In the genomic region with DNA sequence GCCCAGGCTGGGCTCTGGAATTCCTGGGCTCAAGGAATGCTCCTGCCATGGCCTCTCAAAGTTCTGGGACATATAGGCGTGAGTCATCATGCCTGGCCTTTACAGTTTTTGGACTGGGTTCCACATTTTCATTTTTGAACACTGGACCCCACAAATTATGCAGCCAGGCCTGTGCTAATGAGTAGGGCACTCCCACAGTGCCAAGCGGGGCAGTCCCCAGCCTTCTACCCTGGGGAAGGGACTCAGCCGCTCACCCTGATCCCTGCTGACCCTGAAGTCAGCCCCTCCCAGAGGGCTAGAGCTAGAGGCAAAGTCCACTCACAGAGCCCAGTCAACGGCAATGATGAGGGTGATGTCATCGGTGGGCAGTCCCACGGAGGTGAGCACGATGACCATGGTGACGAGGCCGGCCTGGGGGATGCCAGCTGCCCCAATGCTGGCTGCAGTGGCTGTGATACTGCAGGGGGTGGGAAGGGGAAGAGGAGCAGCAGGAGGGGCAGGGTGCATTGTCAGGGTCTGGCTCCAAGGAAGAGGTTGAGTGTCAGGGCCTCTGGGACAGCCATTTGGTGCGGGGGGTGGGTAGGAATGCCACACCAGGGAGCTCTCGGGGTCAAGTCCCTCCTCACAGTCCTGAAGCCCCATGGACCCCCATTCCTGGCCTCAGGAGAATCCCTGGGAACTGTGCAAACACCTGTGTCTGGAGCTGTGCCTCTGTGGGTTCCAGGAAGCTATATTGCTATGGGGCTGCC, we compare ENCODE assay signal across 17 cellular contexts. TPM values are rescaled to one million over a fixed set of nuclear protein-coding genes. Genes with fewer than 3 reads are reported as not detected.
DNase-seq lines count a peak whose midpoint lies in the region; ATAC-seq and TF ChIP-seq lines count a peak whose summit lies in the region.
"Had no signal": no experiment of that assay in that cellular context is flagged by ENCODE, and none has a peak within 500 bp of the region (broad histone marks: within the 10 kb centered on the region; RNA-seq: fewer than 3 reads in every experiment).

No MANE protein-coding gene starts in this region.

- no peak overlapping the region for H3K27ac ChIP-seq in ACC112 (ENCODE audit: low read depth, low read length)
- H3K27ac ChIP-seq: suprapubic skin had no signal

- H3K27ac Mint-ChIP-seq in central memory CD8-positive, alpha-beta T cell (ENCODE audit: low read depth): no peak overlapping the region
- H3K27ac Mint-ChIP-seq: activated naive CD8-positive, alpha-beta T cell treated with anti-CD3 and anti-CD28 coated beads for 36 hours; progenitor cell of endocrine pancreas had no signal

- peak overlapping the region; percentile 33 for H2AFZ ChIP-seq in ACC112 (ENCODE audit: low read length, unreplicated experiment)

- H3K4me1 Mint-ChIP-seq in central memory CD8-positive, alpha-beta T cell: peaks cover 3% of the 10 kb centered on the region
- H3K4me1 Mint-ChIP-seq: activated naive CD8-positive, alpha-beta T cell treated with anti-CD3 and anti-CD28 coated beads for 36 hours had no signal

- H3K36me3 ChIP-seq in ACC112 (ENCODE audit: insufficient read depth, low read length) (no peaks in the 10 kb centered on the region), mucosa of descending colon (ENCODE audit: low read depth) (no peaks in the 10 kb centered on the region), HAP-1 (replicated peaks) (no peaks in the 10 kb centered on the region)

- no peak for ATAC-seq in central memory CD8-positive, alpha-beta T cell (replicated peaks; ENCODE audit: extremely low read depth, poor library complexity, severe bottlenecking)
- ATAC-seq in mucosa of descending colon: peak; percentile 67
- ATAC-seq in GM21526 (IDR thresholded peaks at IDR 0.05; ENCODE audit: low FRiP score, unreplicated experiment): no peak
- ATAC-seq in GM19397 (IDR thresholded peaks at IDR 0.05; ENCODE audit: unreplicated experiment): no peak

- TF ChIP-seq CTCF in mucosa of descending colon (IDR thresholded peaks at IDR 0.05): no peak

- H3K4me1 ChIP-seq in ACC112 (ENCODE audit: control insufficient read depth, insufficient read depth, low read length, unreplicated experiment) (peaks cover 12% of the 10 kb centered on the region), mucosa of descending colon (ENCODE audit: low read depth) (peaks cover 11% of the 10 kb centered on the region), HAP-1 (no peaks in the 10 kb centered on the region)
- H3K4me1 ChIP-seq: suprapubic skin had no signal

- H3K27me3 ChIP-seq in ACC112 (ENCODE audit: insufficient read depth, low read length) (no peaks in the 10 kb centered on the region), HAP-1 (ENCODE audit: low read depth) (no peaks in the 10 kb centered on the region)
- H3K27me3 ChIP-seq: suprapubic skin had no signal

- no peaks in the 10 kb centered on the region for H3K27me3 Mint-ChIP-seq in central memory CD8-positive, alpha-beta T cell
- H3K27me3 Mint-ChIP-seq: activated naive CD8-positive, alpha-beta T cell treated with anti-CD3 and anti-CD28 coated beads for 36 hours had no signal

- intact Hi-C loops in mucosa of descending colon (cut with DNase I, micrococcal nuclease): no loop called here

- H3K4me3 Mint-ChIP-seq in central memory CD8-positive, alpha-beta T cell: peak overlapping the region; percentile 29
- H3K4me3 Mint-ChIP-seq: activated naive CD8-positive, alpha-beta T cell treated with anti-CD3 and anti-CD28 coated beads for 36 hours had no signal

- DNase-seq in HT-29 (ENCODE audit: low spot score): peak; percentile 12
- no peak for DNase-seq in central memory CD8-positive, alpha-beta T cell (ENCODE audit: low spot score in 2 of 2)
- peak in 2 of 3 donors; percentile 57 to 61 for DNase-seq in mucosa of descending colon
- no peak for DNase-seq in HAP-1 (ENCODE audit: low spot score in 2 of 2)
- no peak for DNase-seq in NCI-H2081 treated with DMSO at 0.1 percent for 48 hours (lab: John Stamatoyannopoulos, UW)
- DNase-seq: activated CD4-positive, alpha-beta T cell treated with anti-CD3 and anti-CD28 coated beads for 1 hour; activated naive CD8-positive, alpha-beta T cell treated with anti-CD3 and anti-CD28 coated beads for 36 hours; cerebellar nuclear complex; NCI-H1092; NCI-H774; T-helper 2 cell had no signal

- no peaks in the 10 kb centered on the region for H3K9me3 ChIP-seq in mucosa of descending colon
- no peaks in the 10 kb centered on the region for H3K9me3 ChIP-seq in HAP-1
- H3K9me3 ChIP-seq: suprapubic skin had no signal

- in situ Hi-C loops in HAP-1 (cut with MboI; ENCODE audit: low sequenced_read_pairs): no loop called here

- no peaks in the 10 kb centered on the region for H3K36me3 Mint-ChIP-seq in central memory CD8-positive, alpha-beta T cell (ENCODE audit: insufficient read depth)
- H3K36me3 Mint-ChIP-seq: activated naive CD8-positive, alpha-beta T cell treated with anti-CD3 and anti-CD28 coated beads for 36 hours had no signal

- H3K79me2 ChIP-seq in ACC112 (ENCODE audit: control insufficient read depth, insufficient read depth, low read length, unreplicated experiment): no peaks in the 10 kb centered on the region

- no peaks in the 10 kb centered on the region for H3K9me3 Mint-ChIP-seq in central memory CD8-positive, alpha-beta T cell
- H3K9me3 Mint-ChIP-seq: activated naive CD8-positive, alpha-beta T cell treated with anti-CD3 and anti-CD28 coated beads for 36 hours had no signal

- H3K4me3 ChIP-seq in ACC112 (ENCODE audit: low read depth, low read length) (no peak overlapping the region), mucosa of descending colon (no peak overlapping the region), HAP-1 (no peak overlapping the region)
- H3K4me3 ChIP-seq: suprapubic skin had no signal

RNA-seq across cellular contexts. Expression of a gene that starts 27.6 kb away (rescaled TPM):
- total RNA-seq in HT-29 (2014; rRNA removed; shearing (Covaris generic)): 0.03 TPM in 1 of 2 replicates, not detected in the other
- 10 to 100 TPM in 2 of 3 donors, 1 to 10 TPM in 1; 5.8 to 69.2 (median 18.1) TPM for total RNA-seq in mucosa of descending colon
- total RNA-seq: activated naive CD8-positive, alpha-beta T cell treated with anti-CD3 and anti-CD28 coated beads for 36 hours had no signal

RNA-seq across cellular contexts. Expression of a gene that starts 52.8 kb away (rescaled TPM):
- total RNA-seq in HT-29 (2014; rRNA removed; shearing (Covaris generic)): 1.4 and 3.1 TPM in 2 replicates
- under 1 TPM; 0.72 to 0.98 (median 0.93) TPM for total RNA-seq in mucosa of descending colon
- total RNA-seq: activated naive CD8-positive, alpha-beta T cell treated with anti-CD3 and anti-CD28 coated beads for 36 hours; glomerular endothelial cell; progenitor cell of endocrine pancreas; suprapubic skin had no signal

Comparison
In these comparisons a context has a peak if more than half of its experiments do, and no peak if none do; other contexts are left out.
1. DNase-seq: peak in HT-29 (single experiment) and mucosa of descending colon (2 of 3); none in central memory CD8-positive, alpha-beta T cell (0 of 2), HAP-1 (0 of 2) and NCI-H2081 treated with DMSO at 0.1 percent for 48 hours (single experiment).